15 cellular contexts compared by ENCODE assay signal in the genomic region with DNA sequence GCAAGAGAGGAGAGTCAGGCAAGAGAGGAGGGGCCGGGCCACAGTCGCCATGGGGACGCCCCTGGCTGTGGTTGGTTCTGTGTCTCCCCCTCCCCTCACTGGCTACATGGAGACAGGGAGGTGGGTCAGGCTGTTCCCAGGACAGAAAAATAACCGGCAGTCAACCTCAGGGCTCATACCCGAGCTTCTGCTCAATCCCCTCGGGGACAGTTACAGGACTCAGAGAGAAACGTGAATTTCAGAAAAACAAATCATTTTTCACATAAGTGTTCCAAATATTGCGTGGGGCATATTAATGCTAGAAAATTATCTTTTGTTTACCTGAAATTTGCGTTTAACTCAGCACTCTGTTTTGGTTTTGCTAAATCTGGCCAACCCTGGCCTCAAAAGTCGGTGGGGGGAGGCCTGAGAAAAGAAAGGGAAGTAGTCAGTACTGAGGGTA. TPM values are rescaled to one million over a fixed set of nuclear protein-coding genes. Genes with fewer than 3 reads are reported as not detected.
A peak's percentile ranks its signal among the peaks of the same experiment; 100 is the strongest.
DNase-seq lines count a peak whose midpoint lies in the region; ATAC-seq and TF ChIP-seq lines count a peak whose summit lies in the region.
"Had no signal": no experiment of that assay in that cellular context is flagged by ENCODE, and none has a peak within 500 bp of the region (broad histone marks: within the 10 kb centered on the region; RNA-seq: fewer than 3 reads in every experiment).

No MANE protein-coding gene starts in this region.

- no peak for TF ChIP-seq POLR2A in HCT116 (IDR thresholded peaks at IDR 0.05; ENCODE audit: borderline replicate concordance, extremely low read depth, insufficient read depth, insufficient read length)
- TF ChIP-seq POLR2A in esophagus squamous epithelium (IDR thresholded peaks at IDR 0.05) = no peak

- H3K9me3 ChIP-seq in HCT116 (ENCODE audit: control insufficient read depth in 1 of 2, insufficient read depth in 1 of 2, low read depth in 1 of 2, low read length in 2 of 2) = no peaks in the 10 kb centered on the region
- H3K9me3 ChIP-seq in Panc1 (ENCODE audit: control insufficient read depth, insufficient read depth, low read depth, low read length) = no peaks in the 10 kb centered on the region
- no peaks in the 10 kb centered on the region for H3K9me3 ChIP-seq in esophagus squamous epithelium

- no peaks in the 10 kb centered on the region for H3K9me2 ChIP-seq in HCT116 (ENCODE audit: insufficient read depth)

- POLR2A ChIA-PET in HCT116 (lab: Charles Lee) (interaction anchor here (0.7 kb wide), 1 partner anchor 51 kb away, joined by 3 read pairs; a partner anchor contains a TSS), Panc1 (lab: Charles Lee) (interaction anchor here (0.7 kb wide), 1 partner anchor 356 kb away, joined by 3 read pairs; no protein-coding TSS in a partner anchor)

- no peaks in the 10 kb centered on the region for H4K20me1 ChIP-seq in HCT116 (ENCODE audit: insufficient read depth)

- no peak for TF ChIP-seq RAD21 in HCT116 (IDR thresholded peaks at IDR 0.05; ENCODE audit: low read depth)

- intact Hi-C loops in HCT116 (cut with micrococcal nuclease) = no loop called here
- intact Hi-C loops in Panc1 (cut with micrococcal nuclease; ENCODE audit: unreplicated experiment) = no loop called here
- intact Hi-C loops in esophagus squamous epithelium (cut with DNase I) = no loop called here
- intact Hi-C loops in sciatic nerve (cut with DNase I) = no loop called here

- CTCF ChIA-PET in HCT116 (lab: Charles Lee) (interaction anchor here (1.3 kb wide), 1 partner anchor 86 kb away, joined by 4 read pairs; no protein-coding TSS in a partner anchor), Panc1 (lab: Charles Lee) (no interaction called here)

- H3K27me3 ChIP-seq in HCT116 (ENCODE audit: insufficient read depth, low read length) = no peaks in the 10 kb centered on the region
- H3K27me3 ChIP-seq in Panc1 (ENCODE audit: control insufficient read depth, insufficient read depth, low read length) = no peaks in the 10 kb centered on the region
- no peaks in the 10 kb centered on the region for H3K27me3 ChIP-seq in esophagus squamous epithelium

- RAD21 ChIA-PET in HCT116 (lab: Charles Lee; ENCODE audit: low non-redundant PET in 1 of 2, low total read pairs in 2 of 2, uncharacterized antibody in 2 of 2, unreplicated experiment in 2 of 2) = no interaction called here

- ATAC-seq in HCT116 = no peak
- ATAC-seq in Panc1 = no peak
- ATAC-seq in sciatic nerve = peak; percentile 80
- ATAC-seq in GM21576 (IDR thresholded peaks at IDR 0.05; ENCODE audit: unreplicated experiment) = no peak
- no peak for ATAC-seq in GM21619 (IDR thresholded peaks at IDR 0.05; ENCODE audit: unreplicated experiment)
- ATAC-seq in HG03095 (IDR thresholded peaks at IDR 0.05; ENCODE audit: unreplicated experiment) = no peak
- ATAC-seq: stimulated activated naive CD8-positive, alpha-beta T cell treated with anti-CD3 and anti-CD28 coated beads, Interleukin-15, amount 100 ng/mL, for 72 hours had no signal

- peaks cover 25% of the 10 kb centered on the region for H3K79me2 ChIP-seq in HCT116 (ENCODE audit: insufficient read depth, low read length)

- 68 to 82% methylated on average over 10 of the region's 10 CpGs for WGBS in esophagus squamous epithelium, 2 donors

- TSS peak; percentile 33 for BruUV-seq in HCT116 (replicated peaks; lab: Mats Ljungman, UMichigan)
- BruUV-seq in Panc1 (replicated peaks; lab: Mats Ljungman, UMichigan) = TSS peak; percentile 84

- H3K27ac ChIP-seq in HCT116 (ENCODE audit: low read depth, low read length) (no peak overlapping the region), Panc1 (ENCODE audit: low read length) (no peak overlapping the region), esophagus squamous epithelium (peak overlapping the region in 3 of 4 donors; percentile 75 to 87 (median 83))

- TF ChIP-seq CTCF in HCT116 (IDR thresholded peaks at IDR 0.05 in 2 of 3, conservative IDR thresholded peaks at IDR 0.05 in 1 of 3; ENCODE audit: borderline replicate concordance in 1 of 3, insufficient read depth in 1 of 3, low read depth in 2 of 3, low read length in 2 of 3) (no peak), Panc1 (IDR thresholded peaks at IDR 0.05) (no peak), esophagus squamous epithelium (IDR thresholded peaks at IDR 0.05) (no peak)

- H3K4me3 ChIP-seq in HCT116 (replicated peaks in 1 of 2; ENCODE audit: low read depth in 1 of 2, low read length in 2 of 2) = no peak overlapping the region
- H3K4me3 ChIP-seq in Panc1 (ENCODE audit: low read depth in 2 of 2, low read length in 2 of 2) = no peak overlapping the region
- H3K4me3 ChIP-seq in esophagus squamous epithelium = no peak overlapping the region

- H3K36me3 ChIP-seq in HCT116 (ENCODE audit: control insufficient read depth in 1 of 2, insufficient read depth in 2 of 2, low read length in 2 of 2) (peaks cover 8 to 28% of the 10 kb centered on the region in 2 experiments; a peak in 3 of 4 replicates), Panc1 (ENCODE audit: control insufficient read depth, insufficient read depth, low read length) (no peaks in the 10 kb centered on the region), esophagus squamous epithelium (peaks cover 14 to 58% (median 16%) of the 10 kb centered on the region in 3 donors)

- in situ Hi-C loops in Panc1 (cut with HindIII; ENCODE audit: low pct_unique_long_range_greater_than_20kb, low sequenced_read_pairs) = loop anchor here (10.0 kb wide), 1 partner anchor 309 kb away; no protein-coding TSS in a partner anchor

- H3K9ac ChIP-seq in HCT116 (ENCODE audit: low read length) = no peak overlapping the region

- no peak overlapping the region for H3K4me2 ChIP-seq in HCT116 (ENCODE audit: low read length)

- no peak overlapping the region for H2AFZ ChIP-seq in HCT116 (ENCODE audit: low read depth, low read length, poor library complexity, severe bottlenecking)

- DNase-seq in HCT116 (ENCODE audit: low read depth, low spot score) (no peak), Panc1 (ENCODE audit: low read depth, low spot score) (no peak), esophagus squamous epithelium (lab: John Stamatoyannopoulos, UW) (no peak), sciatic nerve (ENCODE audit: low spot score) (no peak), NK-92 (lab: John Stamatoyannopoulos, UW; ENCODE audit: unreplicated experiment) (no peak)
- DNase-seq: activated naive CD4-positive, alpha-beta T cell treated with Interleukin-2 at 50 U/mL for 16 hours; effector memory CD4-positive, alpha-beta T cell; stimulated activated CD4-positive, alpha-beta T cell treated with anti-CD3 and anti-CD28 coated beads, Interleukin-1b, Interleukin-23, amount 100 ng/mL, for 48 hours; stimulated activated naive CD8-positive, alpha-beta T cell treated with anti-CD3 and anti-CD28 coated beads, Interleukin-15, amount 100 ng/mL, for 72 hours had no signal

- H3K4me1 ChIP-seq in HCT116 (ENCODE audit: control insufficient read depth in 1 of 2, insufficient read depth in 2 of 2, low read length in 2 of 2) = peaks cover 21 to 31% of the 10 kb centered on the region in 2 experiments
- peaks cover 24% of the 10 kb centered on the region for H3K4me1 ChIP-seq in Panc1 (ENCODE audit: control insufficient read depth, insufficient read depth, low read length)
- peaks cover 25 to 80% (median 61%) of the 10 kb centered on the region in 3 donors for H3K4me1 ChIP-seq in esophagus squamous epithelium

TF ChIP-seq in HCT116, 20 proteins besides CTCF, POLR2A, EP300 and RAD21:
- TF ChIP-seq TCF7L2 (IDR thresholded peaks at IDR 0.05; ENCODE audit: borderline replicate concordance, extremely low read depth, insufficient read depth, insufficient read length) = no peak
- TF ChIP-seq YY1 (IDR thresholded peaks at IDR 0.05; ENCODE audit: extremely low read depth, insufficient replicate concordance, low read depth, low read length) = no peak
- no peak for TF ChIP-seq JUND (IDR thresholded peaks at IDR 0.05)
- TF ChIP-seq ZFX (IDR thresholded peaks at IDR 0.05) = no peak
- no peak for TF ChIP-seq MAX (IDR thresholded peaks at IDR 0.05)
- no peak for TF ChIP-seq ELF1 (IDR thresholded peaks at IDR 0.05; ENCODE audit: borderline replicate concordance, low read depth)
- no peak for TF ChIP-seq CBX3 (IDR thresholded peaks at IDR 0.05; ENCODE audit: low read depth)
- TF ChIP-seq EGR1 (IDR thresholded peaks at IDR 0.05; ENCODE audit: low read depth) = no peak
- no peak for TF ChIP-seq SP1 (IDR thresholded peaks at IDR 0.05; ENCODE audit: low read depth)
- no peak for TF ChIP-seq SRF (IDR thresholded peaks at IDR 0.05; ENCODE audit: low read depth)
- TF ChIP-seq FOSL1 (IDR thresholded peaks at IDR 0.05; ENCODE audit: low read depth) = no peak
- TF ChIP-seq SIN3A (IDR thresholded peaks at IDR 0.05; ENCODE audit: low read depth) = no peak
TF ChIP-seq in HCT116: peak in this region for 0.

RNA-seq across cellular contexts. Expression of gene CPSF4L, which starts 22.2 kb away (rescaled TPM):
- total RNA-seq in HCT116 (2021; ENCODE audit: unreplicated experiment) (not detected), Panc1 (2021; ENCODE audit: unreplicated experiment) (not detected), esophagus squamous epithelium (not detected), sciatic nerve (not detected)
- polyA plus RNA-seq in HCT116 (2012) = 0.16 and 0.61 TPM in 2 replicates
- polyA plus RNA-seq in Panc1 (2012; ENCODE audit: insufficient read length) = not detected
- total RNA-seq: HT1080, SK-MEL-5 had no signal
- polyA plus RNA-seq: neural cell had no signal

RNA-seq across cellular contexts. Expression of gene CDC42EP4, which starts 27.9 kb away (rescaled TPM):
- total RNA-seq in HCT116 (2021; ENCODE audit: unreplicated experiment) (54.9 TPM), Panc1 (2021; ENCODE audit: unreplicated experiment) (65.9 TPM), esophagus squamous epithelium (10 to 100 TPM; 45.1 to 63.9 (median 52.9) TPM), sciatic nerve (98.8 TPM)
- polyA plus RNA-seq in HCT116 (2012) = 43.4 and 51.6 TPM in 2 replicates
- polyA plus RNA-seq in Panc1 (2012; ENCODE audit: insufficient read length) = 69.7 TPM

Comparison
In these comparisons a context has a peak if more than half of its experiments do, and no peak if none do; other contexts are left out.
1. H3K27ac ChIP-seq: peak in esophagus squamous epithelium (3 of 4); none in HCT116 (single experiment) and Panc1 (single experiment).